ENCODE assay signal across 10 cellular contexts in genomic region chr7:33744293-33744692, GRCh38.
DNase-seq lines count a peak whose midpoint lies in the region; ATAC-seq, FAIRE-seq and TF ChIP-seq lines count a peak whose summit lies in the region.
"Had no signal": no experiment of that assay in that cellular context is flagged by ENCODE, and none has a peak within 500 bp of the region (broad histone marks: within the 10 kb centered on the region; RNA-seq: fewer than 3 reads in every experiment).

No MANE protein-coding gene starts in this region.

- TF ChIP-seq EP300 in SK-N-SH (IDR thresholded peaks at IDR 0.05; ENCODE audit: borderline replicate concordance in 1 of 2, low read depth in 1 of 2, low read length in 1 of 2) (no peak), H1 (IDR thresholded peaks at IDR 0.05; ENCODE audit: borderline replicate concordance in 1 of 2, low read depth in 2 of 2, low read length in 2 of 2) (no peak)

- TF ChIP-seq CTCF in SK-N-SH (IDR thresholded peaks at IDR 0.05) (peak; percentile 43), H1 (IDR thresholded peaks at IDR 0.05; ENCODE audit: control extremely low read depth in 1 of 3, insufficient read depth in 1 of 3, low read depth in 1 of 3, low read length in 3 of 3) (peak in 2 of 3 experiments; percentile 52 to 57; a peak in 3 of 4 replicates)

- no peak overlapping the region for H2BK20ac ChIP-seq in H1 (ENCODE audit: low read length)

- no peak overlapping the region for H4K91ac ChIP-seq in H1 (replicated peaks; ENCODE audit: insufficient read length, low read length)

- H3K9me3 Mint-ChIP-seq in stimulated activated effector memory CD8-positive, alpha-beta T cell treated with anti-CD3 and anti-CD28 coated beads, Interleukin-12 subunit alpha, Interleukin-12 subunit beta, amount 100 ng/mL, for 72 hours, result peaks cover 2% of the 10 kb centered on the region

- H3F3A ChIP-seq in SK-N-SH (replicated peaks; ENCODE audit: insufficient read depth), result no peaks in the 10 kb centered on the region

- FAIRE-seq in H1 (lab: Jason Lieb, UNC), result no peak
- FAIRE-seq: G401.6, TTC549 had no signal

- H3K9ac ChIP-seq in SK-N-SH, result no peak overlapping the region
- H3K9ac ChIP-seq in H1 (replicated peaks in 1 of 4; ENCODE audit: extremely low read depth in 1 of 4, low read depth in 3 of 4, low read length in 3 of 4), result no peak overlapping the region

- H3K9me2 ChIP-seq in SK-N-SH, result no peaks in the 10 kb centered on the region

- peaks cover 8% of the 10 kb centered on the region for H3K4me1 Mint-ChIP-seq in stimulated activated effector memory CD8-positive, alpha-beta T cell treated with anti-CD3 and anti-CD28 coated beads, Interleukin-12 subunit alpha, Interleukin-12 subunit beta, amount 100 ng/mL, for 72 hours

- H2AK5ac ChIP-seq in H1 (ENCODE audit: low read depth, low read length), result no peak overlapping the region

- ATAC-seq in SK-N-SH treated with all-trans-retinoic acid at 6 μM for 48 hours (no peak), HG02970 (IDR thresholded peaks at IDR 0.05; ENCODE audit: low FRiP score, unreplicated experiment) (no peak), GM21576 (IDR thresholded peaks at IDR 0.05; ENCODE audit: unreplicated experiment) (no peak)
- peak; percentile 28 for ATAC-seq in stimulated activated effector memory CD8-positive, alpha-beta T cell treated with anti-CD3 and anti-CD28 coated beads, Interleukin-12 subunit alpha, Interleukin-12 subunit beta, amount 100 ng/mL, for 72 hours

- H3K18ac ChIP-seq in H1 (ENCODE audit: extremely low read depth, low read length), result no peak overlapping the region

- no peak overlapping the region for H3K4ac ChIP-seq in H1 (replicated peaks; ENCODE audit: insufficient read length, low read depth, low read length)

- no peaks in the 10 kb centered on the region for H3K36me3 Mint-ChIP-seq in stimulated activated effector memory CD8-positive, alpha-beta T cell treated with anti-CD3 and anti-CD28 coated beads, Interleukin-12 subunit alpha, Interleukin-12 subunit beta, amount 100 ng/mL, for 72 hours

- no peak overlapping the region for H3K4me3 Mint-ChIP-seq in stimulated activated effector memory CD8-positive, alpha-beta T cell treated with anti-CD3 and anti-CD28 coated beads, Interleukin-12 subunit alpha, Interleukin-12 subunit beta, amount 100 ng/mL, for 72 hours

- no peak overlapping the region for H4K5ac ChIP-seq in H1 (ENCODE audit: insufficient read length, low read depth, low read length)

- H3K23me2 ChIP-seq in H1 (ENCODE audit: low read depth, low read length), result no peaks in the 10 kb centered on the region; the same call in 1 of the 2 replicates

- no peak for TF ChIP-seq POLR2A in H1 (IDR thresholded peaks at IDR 0.05; ENCODE audit: control extremely low read depth in 1 of 2, low read depth in 2 of 2, low read length in 2 of 2)

- H3K4me3 ChIP-seq in SK-N-SH (ENCODE audit: low read depth in 2 of 2, low read length in 1 of 2) (no peak overlapping the region), H1 (ENCODE audit: extremely low read depth in 1 of 4, insufficient read depth in 2 of 4, low read depth in 3 of 4, low read length in 4 of 4) (no peak overlapping the region)

- H2BK120ac ChIP-seq in H1 (replicated peaks; ENCODE audit: low read depth, low read length), result no peak overlapping the region

- DNase-seq in SK-N-SH (no peak), NCI-H1694 (lab: John Stamatoyannopoulos, UW) (peak; percentile 37), H1 (ENCODE audit: low read depth in 1 of 2, low spot score in 2 of 2) (no peak)
- no peak for DNase-seq in stimulated activated effector memory CD8-positive, alpha-beta T cell treated with anti-CD3 and anti-CD28 coated beads, Interleukin-12 subunit alpha, Interleukin-12 subunit beta, amount 100 ng/mL, for 72 hours (ENCODE audit: low spot score in 2 of 2)
- DNase-seq in activated naive CD4-positive, alpha-beta T cell treated with Interleukin-2 at 50 U/mL for 16 hours, result no peak

- no peaks in the 10 kb centered on the region for H3K4me1 ChIP-seq in SK-N-SH (ENCODE audit: control insufficient read depth in 1 of 2, insufficient read depth in 2 of 2, low read depth in 1 of 2, low read length in 1 of 2)
- H3K4me1 ChIP-seq in H1 (replicated peaks in 1 of 4; ENCODE audit: control insufficient read depth in 3 of 4, insufficient read depth in 4 of 4, low read length in 3 of 4), result peaks cover 0 to 5% (median 0%) of the 10 kb centered on the region in 4 experiments; a peak in 1 of 7 replicates

- H4K20me1 ChIP-seq in SK-N-SH (ENCODE audit: insufficient read depth) (no peaks in the 10 kb centered on the region), H1 (replicated peaks in 1 of 2; ENCODE audit: control insufficient read depth in 1 of 2, insufficient read depth in 2 of 2, low read length in 2 of 2) (no peaks in the 10 kb centered on the region)

- no peak overlapping the region for H2BK5ac ChIP-seq in H1 (ENCODE audit: low read depth, low read length)

- no peaks in the 10 kb centered on the region for H3K27me3 ChIP-seq in SK-N-SH (ENCODE audit: insufficient read depth)
- H3K27me3 ChIP-seq in H1 (replicated peaks in 1 of 4; ENCODE audit: control insufficient read depth in 3 of 4, extremely low read depth in 1 of 4, insufficient read depth in 3 of 4, low read length in 3 of 4), result no peaks in the 10 kb centered on the region

- no peak overlapping the region for H4K8ac ChIP-seq in H1 (ENCODE audit: extremely low read depth, insufficient read depth, low read length)

- H2AFZ ChIP-seq in SK-N-SH (ENCODE audit: low read depth), result no peak overlapping the region
- H2AFZ ChIP-seq in H1 (ENCODE audit: low read length), result no peak overlapping the region

- H3K79me2 ChIP-seq in SK-N-SH (ENCODE audit: insufficient read depth), result no peaks in the 10 kb centered on the region
- no peaks in the 10 kb centered on the region for H3K79me2 ChIP-seq in H1 (ENCODE audit: control insufficient read depth in 1 of 2, insufficient read depth in 2 of 2, low read length in 2 of 2)

- H3K79me1 ChIP-seq in H1 (ENCODE audit: low read depth, low read length), result peaks cover 3% of the 10 kb centered on the region; the same call in 1 of the 2 replicates

- no peak overlapping the region for H2BK15ac ChIP-seq in H1 (ENCODE audit: low read length)

- no peak overlapping the region for H3K56ac ChIP-seq in H1 (replicated peaks; ENCODE audit: insufficient read length, low read depth, low read length)

- H2BK12ac ChIP-seq in H1 (ENCODE audit: low read depth, low read length), result no peak overlapping the region

- no peaks in the 10 kb centered on the region for H3K9me3 ChIP-seq in SK-N-SH
- H3K9me3 ChIP-seq in H1 (ENCODE audit: insufficient read depth in 2 of 2, low read depth in 1 of 2, low read length in 1 of 2), result no peaks in the 10 kb centered on the region

- no peak overlapping the region for H3K14ac ChIP-seq in H1 (ENCODE audit: insufficient read length)

- 63% methylated on average over 2 of the region's 2 CpGs for WGBS in SK-N-SH (ENCODE audit: low lambda C conversion rate)
- 94% methylated on average over 2 of the region's 2 CpGs; no CpG with 5 or more reads in 1 of the 2 experiments for WGBS in H1 (ENCODE audit: extremely low coverage in 1 of 2, insufficient coverage in 1 of 2, insufficient read length in 1 of 2, insufficient replicate concordance in 2 of 2, low coverage in 1 of 2, low lambda C conversion rate in 2 of 2, missing lambda C conversion rate in 1 of 2), 2 experiments

- POLR2A ChIA-PET in SK-N-SH (lab: Yijun Ruan, JAX) (no interaction called here), H1 (lab: Charles Lee; ENCODE audit: partially characterized antibody) (no interaction called here)

- CTCF ChIA-PET in SK-N-SH (lab: Yijun Ruan, JAX), result interaction anchor here (1.4 to 3.7 kb wide), 3 partner anchors 12 to 151 kb away, joined by 4 to 13 read pairs (median 4); no protein-coding TSS in a partner anchor
- CTCF ChIA-PET in H1 (lab: Charles Lee; ENCODE audit: partially characterized antibody), result interaction anchor here (1.3 to 2.9 kb wide), 6 partner anchors 28 to 501 kb away, joined by 4 to 8 read pairs (median 4); no protein-coding TSS in a partner anchor

- H3K36me3 ChIP-seq in SK-N-SH (replicated peaks in 1 of 2; ENCODE audit: control insufficient read depth in 1 of 2, insufficient read depth in 2 of 2, low read length in 1 of 2) (no peaks in the 10 kb centered on the region), H1 (ENCODE audit: control insufficient read depth in 2 of 4, insufficient read depth in 4 of 4, low read length in 3 of 4) (no peaks in the 10 kb centered on the region)

- TF ChIP-seq RAD21 in SK-N-SH (IDR thresholded peaks at IDR 0.05; ENCODE audit: low read length) (peak; percentile 45; the same call in 1 of the 2 replicates), H1 (IDR thresholded peaks at IDR 0.05 in 1 of 2, conservative IDR thresholded peaks at IDR 0.05 in 1 of 2; ENCODE audit: low read depth in 2 of 2, low read length in 2 of 2) (peak; percentile 55 to 74)

- H3K4me2 ChIP-seq in SK-N-SH (no peak overlapping the region), H1 (ENCODE audit: insufficient read depth in 1 of 2, low read depth in 2 of 2, low read length in 2 of 2) (no peak overlapping the region)

- H3K27ac ChIP-seq in SK-N-SH (ENCODE audit: low read depth in 2 of 2, low read length in 1 of 2) (no peak overlapping the region), H1 (ENCODE audit: low read depth, low read length) (no peak overlapping the region)

- H3K27ac Mint-ChIP-seq in stimulated activated effector memory CD8-positive, alpha-beta T cell treated with anti-CD3 and anti-CD28 coated beads, Interleukin-12 subunit alpha, Interleukin-12 subunit beta, amount 100 ng/mL, for 72 hours, result no peak overlapping the region

- H3K23ac ChIP-seq in H1 (ENCODE audit: insufficient read length), result no peak overlapping the region

TF ChIP-seq in SK-N-SH treated with all-trans-retinoic acid at 6 μM for 48 hours, 23 proteins besides CTCF, POLR2A, EP300 and RAD21:
- no peak for TF ChIP-seq CSDC2 (CRISPR knock-in tag; IDR thresholded peaks at IDR 0.05)
- TF ChIP-seq BACH2 (CRISPR knock-in tag; IDR thresholded peaks at IDR 0.05; ENCODE audit: borderline replicate concordance), result no peak

TF ChIP-seq in H1, 55 proteins besides CTCF, POLR2A, EP300 and RAD21:
- no peak for TF ChIP-seq ASH2L (IDR thresholded peaks at IDR 0.05; ENCODE audit: low read length)

Comparison
In these comparisons a context has a peak if more than half of its experiments do, and no peak if none do; other contexts are left out.
1. Of the 17 proteins assayed by ChIP-seq in both H1 and SK-N-SH: peak only in H1: none; only in SK-N-SH: none; in both: CTCF and RAD21; in neither: 15.